ENCODE assay signal across 14 cellular contexts in genomic region chr3:183653209-183654064, GRCh38. TPM values are rescaled to one million over a fixed set of nuclear protein-coding genes. Genes with fewer than 3 reads are reported as not detected.
A peak's percentile ranks its signal among the peaks of the same experiment; 100 is the strongest.
DNase-seq lines count a peak whose midpoint lies in the region; ATAC-seq and TF ChIP-seq lines count a peak whose summit lies in the region.
"Had no signal": no experiment of that assay in that cellular context is flagged by ENCODE, and none has a peak within 500 bp of the region (broad histone marks: within the 10 kb centered on the region; RNA-seq: fewer than 3 reads in every experiment).

No MANE protein-coding gene starts in this region.

- H3K36me3 ChIP-seq in heart left ventricle (peaks cover 2 to 87% (median 50%) of the 10 kb centered on the region in 9 donors), MG63 (peaks cover 4% of the 10 kb centered on the region; the same call in 1 of the 2 replicates)

- intact Hi-C loops in right cardiac atrium (cut with DNase I) = no loop called here
- intact Hi-C loops in heart left ventricle (cut with DNase I) = no loop called here

- TF ChIP-seq POLR2A in heart left ventricle (IDR thresholded peaks at IDR 0.05) = no peak

- TF ChIP-seq CTCF in heart left ventricle (IDR thresholded peaks at IDR 0.05) (no peak), epithelial cell of esophagus (IDR thresholded peaks at IDR 0.05; ENCODE audit: insufficient read depth, low read depth, low read length, missing control alignments) (no peak), GM10248 (IDR thresholded peaks at IDR 0.05; ENCODE audit: control extremely low read depth, extremely low read depth, low read depth, missing control alignments) (no peak)

- no peak overlapping the region for H3K27ac ChIP-seq in right cardiac atrium (ENCODE audit: low read length)
- no peak overlapping the region for H3K27ac ChIP-seq in heart left ventricle
- H3K27ac ChIP-seq: body of pancreas, hepatocyte, left lung, neutrophil had no signal

- H3K9me3 ChIP-seq in right cardiac atrium (ENCODE audit: control insufficient read depth, low read length) (peaks cover 2% of the 10 kb centered on the region), heart left ventricle (peaks cover 0 to 52% (median 25%) of the 10 kb centered on the region in 12 donors), MG63 (peaks cover 29% of the 10 kb centered on the region)

- POLR2A ChIA-PET in GM10248 (lab: Yijun Ruan, JAX) = no interaction called here

- peaks cover 2% of the 10 kb centered on the region for H3K4me1 ChIP-seq in right cardiac atrium (ENCODE audit: control insufficient read depth, insufficient read depth, low read length)
- H3K4me1 ChIP-seq in heart left ventricle = peaks cover 0 to 35% (median 8%) of the 10 kb centered on the region in 12 donors
- H3K4me1 ChIP-seq: body of pancreas, left lung had no signal

- 96% methylated on average over 6 of the region's 6 CpGs for WGBS in right cardiac atrium
- 78 to 94% (median 88%) methylated on average over 6 of the region's 6 CpGs for WGBS in heart left ventricle, 4 donors

- CTCF ChIA-PET in GM10248 (lab: Yijun Ruan, JAX) = interaction anchor here (1.3 to 2.2 kb wide), 2 partner anchors 9 to 178 kb away, joined by 3 to 12 read pairs; no protein-coding TSS in a partner anchor

- H3K27me3 ChIP-seq in right cardiac atrium (ENCODE audit: control insufficient read depth, insufficient read depth) = no peaks in the 10 kb centered on the region
- no peaks in the 10 kb centered on the region for H3K27me3 ChIP-seq in heart left ventricle
- H3K27me3 ChIP-seq in MG63 = no peaks in the 10 kb centered on the region
- H3K27me3 ChIP-seq: body of pancreas, hepatocyte, left lung, neutrophil had no signal

- H3K4me3 ChIP-seq in right cardiac atrium (ENCODE audit: low read length) (peak overlapping the region; percentile 8), heart left ventricle (no peak overlapping the region), epithelial cell of esophagus (ENCODE audit: low read length) (no peak overlapping the region), MG63 (no peak overlapping the region)
- H3K4me3 ChIP-seq: body of pancreas, hepatocyte, left lung, smooth muscle cell had no signal

- no peak for ATAC-seq in right cardiac atrium
- ATAC-seq in heart left ventricle = no peak
- ATAC-seq in HG02759 (IDR thresholded peaks at IDR 0.05; ENCODE audit: unreplicated experiment) = no peak
- ATAC-seq: body of pancreas, left lung had no signal

- DNase-seq in right cardiac atrium (no peak), heart left ventricle (no peak), NCI-H2227 treated with DMSO at 0.1 percent for 48 hours (lab: John Stamatoyannopoulos, UW) (peak; percentile 1), epithelial cell of esophagus (ENCODE audit: low read depth) (peak; percentile 12), GM10248 (ENCODE audit: extremely low spot score) (no peak), MG63 (no peak), SKM-1 (lab: John Stamatoyannopoulos, UW; ENCODE audit: unreplicated experiment) (no peak)
- DNase-seq: activated CD4-positive, alpha-beta T cell treated with anti-CD3 and anti-CD28 coated beads for 4 hours; body of pancreas; left lung had no signal

RNA-seq across cellular contexts. Expression of gene KLHL24, which starts 18.0 kb away (rescaled TPM):
- total RNA-seq in right cardiac atrium (100 to 1,000 TPM; 105 to 179 (median 160) TPM), heart left ventricle (100 to 1,000 TPM; 118 to 275 (median 200) TPM)
- polyA plus RNA-seq in right cardiac atrium (44.4 TPM), heart left ventricle (10 to 100 TPM; 16.5 to 35.8 TPM)
- total RNA-seq in MG63 (2014; rRNA removed; shearing (Covaris generic); ENCODE audit: low replicate concordance) = 13.4 and 36.8 TPM in 2 replicates

RNA-seq across cellular contexts. Expression of gene YEATS2, which starts 44.2 kb away (rescaled TPM):
- 10 to 100 TPM; 11.6 to 12.0 (median 11.7) TPM for total RNA-seq in right cardiac atrium
- polyA plus RNA-seq in right cardiac atrium = 6.0 TPM
- 10 to 100 TPM in 5 of 9 donors, 1 to 10 TPM in 4; 6.9 to 21.2 (median 11.7) TPM for total RNA-seq in heart left ventricle
- 1 to 10 TPM; 3.2 to 8.8 TPM for polyA plus RNA-seq in heart left ventricle
- total RNA-seq in MG63 (2014; rRNA removed; shearing (Covaris generic); ENCODE audit: low replicate concordance) = 26.6 and 34.6 TPM in 2 replicates

Comparison
In these comparisons a context has a peak if more than half of its experiments do, and no peak if none do; other contexts are left out.
1. DNase-seq: peak in NCI-H2227 treated with DMSO at 0.1 percent for 48 hours (single experiment) and epithelial cell of esophagus (single experiment); none in right cardiac atrium (0 of 3), heart left ventricle (0 of 5), GM10248 (single experiment), MG63 (single experiment) and SKM-1 (single experiment).